Comparison of ENCODE assay signal across 11 cellular contexts in the genomic region with DNA sequence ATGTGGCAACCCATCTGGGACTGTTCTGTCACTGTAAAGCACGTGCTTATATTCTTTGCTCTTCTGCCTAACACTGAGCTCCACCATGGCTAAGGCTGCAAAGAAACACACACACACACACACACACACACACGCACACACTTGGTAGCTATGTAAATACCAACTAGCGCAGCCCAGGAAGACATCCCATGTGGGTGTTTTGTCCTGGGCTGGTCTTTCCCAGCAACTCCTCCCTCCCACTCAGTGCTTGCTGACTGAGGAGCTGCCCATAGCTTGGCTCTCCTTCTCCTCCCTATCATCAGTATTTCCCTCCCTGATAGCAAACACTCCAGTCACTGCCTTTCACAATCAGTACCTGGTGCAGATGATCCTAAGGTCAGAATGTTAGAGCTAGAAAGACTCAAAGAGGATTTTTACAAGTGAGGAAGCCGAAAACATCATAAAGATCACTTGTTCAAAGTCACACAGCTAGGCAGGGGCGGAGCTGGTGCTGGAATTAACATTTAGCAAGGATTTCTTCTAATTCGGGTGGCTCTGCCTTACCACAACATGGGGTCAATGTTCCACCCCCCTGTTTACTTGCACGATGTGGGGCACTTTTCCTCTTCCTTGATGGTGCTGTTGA.
A peak's percentile ranks its signal among the peaks of the same experiment; 100 is the strongest.
DNase-seq lines count a peak whose midpoint lies in the region; ATAC-seq and TF ChIP-seq lines count a peak whose summit lies in the region.
"Had no signal": no experiment of that assay in that cellular context is flagged by ENCODE, and none has a peak within 500 bp of the region (broad histone marks: within the 10 kb centered on the region; RNA-seq: fewer than 3 reads in every experiment).

No MANE protein-coding gene starts in this region.

- RAD21 ChIA-PET in HCT116 (lab: Charles Lee; ENCODE audit: low non-redundant PET in 1 of 2, low total read pairs in 2 of 2, uncharacterized antibody in 2 of 2, unreplicated experiment in 2 of 2): no interaction called here

- no peaks in the 10 kb centered on the region for H3K79me2 ChIP-seq in HCT116 (ENCODE audit: insufficient read depth, low read length)

- H3K9me3 Mint-ChIP-seq in T-cell: no peaks in the 10 kb centered on the region

- no peak for TF ChIP-seq CTCF in HCT116 (IDR thresholded peaks at IDR 0.05 in 2 of 3, conservative IDR thresholded peaks at IDR 0.05 in 1 of 3; ENCODE audit: borderline replicate concordance in 1 of 3, insufficient read depth in 1 of 3, low read depth in 2 of 3, low read length in 2 of 3)
- no peak for TF ChIP-seq CTCF in foreskin fibroblast (IDR thresholded peaks at IDR 0.05; ENCODE audit: low read depth, low read length)
- TF ChIP-seq CTCF in prostate gland (IDR thresholded peaks at IDR 0.05): no peak
- TF ChIP-seq CTCF in GM20000 (IDR thresholded peaks at IDR 0.05; ENCODE audit: extremely low read depth, missing control alignments): no peak

- H3K4me3 ChIP-seq in HCT116 (replicated peaks in 1 of 2; ENCODE audit: low read depth in 1 of 2, low read length in 2 of 2) (no peak overlapping the region), foreskin fibroblast (ENCODE audit: low read depth in 1 of 2, low read length in 2 of 2) (no peak overlapping the region), prostate gland (no peak overlapping the region)

- H4K20me1 ChIP-seq in HCT116 (ENCODE audit: insufficient read depth): no peaks in the 10 kb centered on the region

- H3K27me3 ChIP-seq in HCT116 (ENCODE audit: insufficient read depth, low read length) (no peaks in the 10 kb centered on the region), prostate gland (replicated peaks; ENCODE audit: insufficient read depth) (no peaks in the 10 kb centered on the region)

- no TSS peak for BruUV-seq in HCT116 (replicated peaks; lab: Mats Ljungman, UMichigan)

- TF ChIP-seq RAD21 in HCT116 (IDR thresholded peaks at IDR 0.05; ENCODE audit: low read depth): no peak

- no peak overlapping the region for H3K27ac ChIP-seq in HCT116 (ENCODE audit: low read depth, low read length)
- peak overlapping the region in 1 of 2 donors; percentile 38 for H3K27ac ChIP-seq in prostate gland

- no peak overlapping the region for H3K9ac ChIP-seq in HCT116 (ENCODE audit: low read length)

- H3K36me3 Mint-ChIP-seq in T-cell: no peaks in the 10 kb centered on the region

- CTCF ChIA-PET in HCT116 (lab: Charles Lee) (no interaction called here), T-cell (lab: Charles Lee) (interaction anchor here (0.6 to 1.1 kb wide), 2 partner anchors 170 to 523 kb away, joined by 3 read pairs; no protein-coding TSS in a partner anchor)

- no peak overlapping the region for H3K27ac Mint-ChIP-seq in T-cell
- H3K27ac Mint-ChIP-seq: stimulated activated naive B cell treated with anti-CD40 and anti-IgM and Interleukin-4, amounts not matched to agents 10 μg/mL and 1 μg/mL and 100 μg/mL, for 72 hours had no signal

- H3K4me3 Mint-ChIP-seq in T-cell: no peak overlapping the region
- H3K4me3 Mint-ChIP-seq: stimulated activated naive B cell treated with anti-CD40 and anti-IgM and Interleukin-4, amounts not matched to agents 10 μg/mL and 1 μg/mL and 100 μg/mL, for 72 hours had no signal

- H3K27me3 Mint-ChIP-seq in T-cell: no peaks in the 10 kb centered on the region

- DNase-seq in HCT116 (ENCODE audit: low read depth, low spot score) (no peak), RPMI7951 (ENCODE audit: low read depth) (peak; percentile 33), foreskin fibroblast (peak; percentile 46 to 79), prostate gland (ENCODE audit: low spot score) (peak; percentile 72), GM20000 (ENCODE audit: low spot score) (no peak), T-cell (no peak)
- DNase-seq: nucleus accumbens; stimulated activated naive B cell treated with anti-CD40 and anti-IgM and Interleukin-4, amounts not matched to agents 10 μg/mL and 1 μg/mL and 100 μg/mL, for 72 hours had no signal

- 54% methylated on average over 7 of the region's 7 CpGs for WGBS in prostate gland

- ATAC-seq in HCT116: peak; percentile 42; the same call in 1 of the 2 replicates
- ATAC-seq in HG03139 (IDR thresholded peaks at IDR 0.05; ENCODE audit: unreplicated experiment): no peak
- ATAC-seq in GM21423 (IDR thresholded peaks at IDR 0.05; ENCODE audit: unreplicated experiment): no peak
- ATAC-seq in T-cell (replicated peaks in 1 of 4): no peak
- ATAC-seq: Panc1; stimulated activated naive B cell treated with anti-CD40 and anti-IgM and Interleukin-4, amounts not matched to agents 10 μg/mL and 1 μg/mL and 100 μg/mL, for 72 hours had no signal

- no peaks in the 10 kb centered on the region for H3K36me3 ChIP-seq in HCT116 (ENCODE audit: control insufficient read depth in 1 of 2, insufficient read depth in 2 of 2, low read length in 2 of 2)
- H3K36me3 ChIP-seq in prostate gland: no peaks in the 10 kb centered on the region

- H3K4me1 Mint-ChIP-seq in T-cell: peaks cover 0 to 11% (median 6%) of the 10 kb centered on the region in 3 donors

- H3K4me1 ChIP-seq in HCT116 (ENCODE audit: control insufficient read depth in 1 of 2, insufficient read depth in 2 of 2, low read length in 2 of 2): no peaks in the 10 kb centered on the region
- no peaks in the 10 kb centered on the region for H3K4me1 ChIP-seq in prostate gland (replicated peaks)

- H3K4me2 ChIP-seq in HCT116 (ENCODE audit: low read length): no peak overlapping the region

- intact Hi-C loops in HCT116 (cut with micrococcal nuclease) (no loop called here), prostate gland (cut with DNase I) (no loop called here)

- H2AFZ ChIP-seq in HCT116 (ENCODE audit: low read depth, low read length, poor library complexity, severe bottlenecking): no peak overlapping the region

- H3K9me2 ChIP-seq in HCT116 (ENCODE audit: insufficient read depth): no peaks in the 10 kb centered on the region

- POLR2A ChIA-PET in HCT116 (lab: Charles Lee): interaction anchor here (1.0 kb wide), 1 partner anchor 15 kb away, joined by 3 read pairs; no protein-coding TSS in a partner anchor
- POLR2A ChIA-PET in T-cell (lab: Charles Lee): interaction anchor here in 1 of 2 donors (0.6 kb wide), 1 partner anchor 75 kb away, joined by 3 read pairs; no protein-coding TSS in a partner anchor

- H3K9me3 ChIP-seq in HCT116 (ENCODE audit: control insufficient read depth in 1 of 2, insufficient read depth in 1 of 2, low read depth in 1 of 2, low read length in 2 of 2) (no peaks in the 10 kb centered on the region), prostate gland (no peaks in the 10 kb centered on the region)

- TF ChIP-seq POLR2A in HCT116 (IDR thresholded peaks at IDR 0.05; ENCODE audit: borderline replicate concordance, extremely low read depth, insufficient read depth, insufficient read length) (no peak), prostate gland (IDR thresholded peaks at IDR 0.05) (no peak)

TF ChIP-seq in HCT116, 20 proteins besides CTCF, POLR2A, EP300 and RAD21:
- TF ChIP-seq POLR2AphosphoS5 (IDR thresholded peaks at IDR 0.05; ENCODE audit: low read depth, low read length) (no peak), EZH2 (IDR thresholded peaks at IDR 0.05) (no peak), YY1 (IDR thresholded peaks at IDR 0.05; ENCODE audit: extremely low read depth, insufficient replicate concordance, low read depth, low read length) (no peak), ELF1 (IDR thresholded peaks at IDR 0.05; ENCODE audit: borderline replicate concordance, low read depth) (no peak), SP1 (IDR thresholded peaks at IDR 0.05; ENCODE audit: low read depth) (no peak), ZNF274 (IDR thresholded peaks at IDR 0.05; ENCODE audit: low read depth, low read length) (no peak)
- TF ChIP-seq, protein P1, sequence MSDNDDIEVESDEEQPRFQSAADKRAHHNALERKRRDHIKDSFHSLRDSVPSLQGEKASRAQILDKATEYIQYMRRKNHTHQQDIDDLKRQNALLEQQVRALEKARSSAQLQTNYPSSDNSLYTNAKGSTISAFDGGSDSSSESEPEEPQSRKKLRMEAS (IDR thresholded peaks at IDR 0.05): no peak
- TF ChIP-seq, protein P2, sequence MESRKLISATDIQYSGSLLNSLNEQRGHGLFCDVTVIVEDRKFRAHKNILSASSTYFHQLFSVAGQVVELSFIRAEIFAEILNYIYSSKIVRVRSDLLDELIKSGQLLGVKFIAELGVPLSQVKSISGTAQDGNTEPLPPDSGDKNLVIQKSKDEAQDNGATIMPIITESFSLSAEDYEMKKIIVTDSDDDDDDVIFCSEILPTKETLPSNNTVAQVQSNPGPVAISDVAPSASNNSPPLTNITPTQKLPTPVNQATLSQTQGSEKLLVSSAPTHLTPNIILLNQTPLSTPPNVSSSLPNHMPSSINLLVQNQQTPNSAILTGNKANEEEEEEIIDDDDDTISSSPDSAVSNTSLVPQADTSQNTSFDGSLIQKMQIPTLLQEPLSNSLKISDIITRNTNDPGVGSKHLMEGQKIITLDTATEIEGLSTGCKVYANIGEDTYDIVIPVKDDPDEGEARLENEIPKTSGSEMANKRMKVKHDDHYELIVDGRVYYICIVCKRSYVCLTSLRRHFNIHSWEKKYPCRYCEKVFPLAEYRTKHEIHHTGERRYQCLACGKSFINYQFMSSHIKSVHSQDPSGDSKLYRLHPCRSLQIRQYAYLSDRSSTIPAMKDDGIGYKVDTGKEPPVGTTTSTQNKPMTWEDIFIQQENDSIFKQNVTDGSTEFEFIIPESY (IDR thresholded peaks at IDR 0.05; ENCODE audit: extremely low read depth, insufficient replicate concordance, low read length): no peak

Comparison
In these comparisons a context has a peak if more than half of its experiments do, and no peak if none do; other contexts are left out.
1. DNase-seq: peak in RPMI7951 (single experiment), foreskin fibroblast (2 of 2) and prostate gland (single experiment); none in HCT116 (single experiment), GM20000 (single experiment) and T-cell (0 of 34).